Comparison of ENCODE assay signal across 11 cellular contexts in the genomic region with DNA sequence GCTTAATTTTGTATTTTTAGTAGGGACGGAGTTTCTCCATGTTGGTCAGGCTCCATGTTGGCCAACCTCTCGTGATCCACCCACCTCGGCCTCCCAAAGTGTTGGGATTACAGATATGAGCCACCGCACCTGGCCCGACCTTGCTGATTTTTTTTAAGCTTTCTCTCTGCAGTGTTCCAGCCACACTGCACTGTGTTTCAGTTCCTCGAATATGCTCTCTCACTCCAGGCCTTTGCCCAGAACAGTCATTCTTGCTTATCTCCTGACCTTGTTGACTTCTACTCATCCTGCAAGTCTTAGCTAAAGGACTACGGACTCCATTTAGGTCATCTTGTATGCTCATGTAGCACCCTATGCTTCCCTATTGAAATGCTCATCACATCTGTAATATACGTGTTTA. TPM values are rescaled to one million over a fixed set of nuclear protein-coding genes. Genes with fewer than 3 reads are reported as not detected.
A peak's percentile ranks its signal among the peaks of the same experiment; 100 is the strongest.
DNase-seq lines count a peak whose midpoint lies in the region; ATAC-seq and TF ChIP-seq lines count a peak whose summit lies in the region.
"Had no signal": no experiment of that assay in that cellular context is flagged by ENCODE, and none has a peak within 500 bp of the region (broad histone marks: within the 10 kb centered on the region; RNA-seq: fewer than 3 reads in every experiment).

No MANE protein-coding gene starts in this region.

- H2BK5ac ChIP-seq in mesendoderm (ENCODE audit: low read length), result no peak overlapping the region

- H3K79me2 ChIP-seq in mesendoderm (ENCODE audit: control insufficient read depth, insufficient read depth, low read length), result peaks cover 35% of the 10 kb centered on the region

- H3K27me3 ChIP-seq in mesendoderm (ENCODE audit: insufficient read depth, low read length, poor library complexity), result no peaks in the 10 kb centered on the region
- H3K27me3 ChIP-seq in right cardiac atrium (ENCODE audit: control insufficient read depth, insufficient read depth), result no peaks in the 10 kb centered on the region

- H2AK5ac ChIP-seq in mesendoderm (ENCODE audit: low read length), result no peak overlapping the region

- WGBS in mesendoderm (ENCODE audit: extremely low coverage, insufficient coverage, low lambda C conversion rate), result no CpG with 5 or more reads among the region's 8 CpGs
- WGBS in right cardiac atrium, result 75% methylated on average over 8 of the region's 8 CpGs

- ATAC-seq in GM18508 (IDR thresholded peaks at IDR 0.05; ENCODE audit: insufficient read depth, unreplicated experiment) (peak; percentile 22), GM21515 (IDR thresholded peaks at IDR 0.05; ENCODE audit: unreplicated experiment) (peak; percentile 52), HG03280 (IDR thresholded peaks at IDR 0.05; ENCODE audit: unreplicated experiment) (peak; percentile 29), right cardiac atrium (no peak)

- no peak overlapping the region for H3K23ac ChIP-seq in mesendoderm (ENCODE audit: low read length)

- intact Hi-C loops in right cardiac atrium (cut with DNase I), result loop anchor here in 1 of 4 donors (10.0 kb wide), 1 partner anchor 111 kb away; no protein-coding TSS in a partner anchor

- H3K56ac ChIP-seq in mesendoderm (ENCODE audit: low read length), result no peak overlapping the region

- H3K4me1 ChIP-seq in mesendoderm (ENCODE audit: control insufficient read depth, low read depth, low read length), result peaks cover 3% of the 10 kb centered on the region
- peaks cover 6% of the 10 kb centered on the region for H3K4me1 ChIP-seq in right cardiac atrium (ENCODE audit: control insufficient read depth, insufficient read depth, low read length)

- H3K18ac ChIP-seq in mesendoderm (ENCODE audit: low read length), result no peak overlapping the region

- no peak for TF ChIP-seq CTCF in chondrocyte (IDR thresholded peaks at IDR 0.05)

- no peak overlapping the region for H3K9ac ChIP-seq in mesendoderm (ENCODE audit: low read length)

- no peak for DNase-seq in chondrocyte (ENCODE audit: low spot score)
- DNase-seq in NCI-H526 treated with DMSO at 0.1 percent for 48 hours (lab: John Stamatoyannopoulos, UW), result no peak
- no peak for DNase-seq in mesendoderm
- no peak for DNase-seq in right cardiac atrium
- no peak for DNase-seq in G401 (ENCODE audit: low spot score)
- DNase-seq: midbrain; NCI-H526; stimulated activated CD4-positive, alpha-beta T cell treated with anti-CD3 and anti-CD28 coated beads, Interleukin-1b, Interleukin-23, amount 100 ng/mL, for 48 hours had no signal

- H2BK120ac ChIP-seq in mesendoderm (ENCODE audit: low read depth, low read length), result no peak overlapping the region

- no peaks in the 10 kb centered on the region for H3K9me3 Mint-ChIP-seq in chondrocyte (ENCODE audit: low read depth)

- peaks cover 27% of the 10 kb centered on the region for H3K36me3 Mint-ChIP-seq in chondrocyte (ENCODE audit: low read depth)

- H3K27me3 Mint-ChIP-seq in chondrocyte (ENCODE audit: low read depth), result no peaks in the 10 kb centered on the region

- peaks cover 13% of the 10 kb centered on the region for H3K79me1 ChIP-seq in mesendoderm (ENCODE audit: low read length)

- peaks cover 64% of the 10 kb centered on the region for H3K4me1 Mint-ChIP-seq in chondrocyte (ENCODE audit: low read depth)

- no peak overlapping the region for H4K8ac ChIP-seq in mesendoderm (ENCODE audit: low read depth, low read length)

- no peak overlapping the region for H2BK15ac ChIP-seq in mesendoderm (replicated peaks; ENCODE audit: low read depth)

- H3K27ac ChIP-seq in mesendoderm (ENCODE audit: low read depth, low read length), result no peak overlapping the region
- H3K27ac ChIP-seq in right cardiac atrium (ENCODE audit: low read length), result no peak overlapping the region

- no peak overlapping the region for H3K4me3 ChIP-seq in mesendoderm (ENCODE audit: low read length)
- no peak overlapping the region for H3K4me3 ChIP-seq in right cardiac atrium (ENCODE audit: low read length)

- peaks cover 3% of the 10 kb centered on the region for H3K36me3 ChIP-seq in mesendoderm (ENCODE audit: control insufficient read depth, insufficient read depth, low read length)

- H4K5ac ChIP-seq in mesendoderm (ENCODE audit: low read length), result no peak overlapping the region

- H3K9me3 ChIP-seq in right cardiac atrium (ENCODE audit: control insufficient read depth, low read length), result no peaks in the 10 kb centered on the region

- H3K4ac ChIP-seq in mesendoderm (ENCODE audit: low read depth, low read length), result no peak overlapping the region

- in situ Hi-C loops in G401 (cut with HindIII; ENCODE audit: low sequenced_read_pairs), result no loop called here

- H3K27ac Mint-ChIP-seq in chondrocyte (ENCODE audit: unreplicated experiment), result no peak overlapping the region

- H3K4me3 Mint-ChIP-seq in chondrocyte (ENCODE audit: unreplicated experiment), result peak overlapping the region; percentile 35

- no peak overlapping the region for H3K4me2 ChIP-seq in mesendoderm (ENCODE audit: low read length)

RNA-seq across cellular contexts. Expression of gene SNAPC3, which starts 3.3 kb away (rescaled TPM):
- total RNA-seq in chondrocyte, result 38.1 to 43.3 TPM (median 38.3 TPM) in 3 replicates
- polyA plus RNA-seq in mesendoderm (2013, experiment 1 of 2), result 27.4 TPM
- 27.3 TPM for polyA plus RNA-seq in mesendoderm (2013, experiment 2 of 2)
- total RNA-seq in right cardiac atrium, result 10 to 100 TPM; 22.4 to 29.6 (median 26.7) TPM
- 15.4 TPM for polyA plus RNA-seq in right cardiac atrium
- total RNA-seq in G401 (2014; rRNA removed; shearing (Covaris generic)), result 20.1 and 20.5 TPM in 2 replicates

Comparison
In these comparisons a context has a peak if more than half of its experiments do, and no peak if none do; other contexts are left out.
1. ATAC-seq: peak in GM18508 (single experiment), GM21515 (single experiment) and HG03280 (single experiment); none in right cardiac atrium (0 of 2).